Comparison of ENCODE assay signal across 14 cellular contexts in the genomic region with DNA sequence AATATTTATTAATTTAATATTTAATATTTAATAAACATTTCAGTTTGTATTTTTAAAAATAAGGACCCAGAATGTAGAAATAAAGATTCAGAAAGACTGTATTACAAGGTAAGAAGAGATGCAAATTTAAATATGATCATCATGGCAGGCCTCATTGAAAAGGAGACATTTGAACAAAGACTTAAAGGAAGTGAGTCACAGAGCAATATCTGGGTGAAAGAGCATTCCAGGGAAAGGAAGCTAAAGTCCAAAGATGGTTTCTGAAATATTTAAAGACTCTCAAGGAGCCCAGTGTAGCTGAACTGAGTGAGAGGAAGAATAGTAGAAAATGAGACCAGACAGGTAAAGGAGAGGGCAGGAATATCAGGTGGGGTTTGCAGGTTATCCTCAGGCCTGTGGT. TPM values are rescaled to one million over a fixed set of nuclear protein-coding genes. Genes with fewer than 3 reads are reported as not detected.
DNase-seq lines count a peak whose midpoint lies in the region; ATAC-seq and TF ChIP-seq lines count a peak whose summit lies in the region.
"Had no signal": no experiment of that assay in that cellular context is flagged by ENCODE, and none has a peak within 500 bp of the region (broad histone marks: within the 10 kb centered on the region; RNA-seq: fewer than 3 reads in every experiment).

No MANE protein-coding gene starts in this region.

- peak overlapping the region; percentile 61 for H3K4me2 ChIP-seq in osteoblast (ENCODE audit: insufficient read depth, low read length)
- H3K4me2 ChIP-seq: GM23338 had no signal

- no peaks in the 10 kb centered on the region for H3K9me3 ChIP-seq in RWPE2 (ENCODE audit: severe bottlenecking)
- H3K9me3 ChIP-seq in esophagus muscularis mucosa: no peaks in the 10 kb centered on the region
- H3K9me3 ChIP-seq in osteoblast (ENCODE audit: low read depth, low read length): no peaks in the 10 kb centered on the region
- H3K9me3 ChIP-seq: prostate gland had no signal

- DNase-seq in EL (peak; percentile 69), RWPE2 (ENCODE audit: low spot score) (no peak), esophagus muscularis mucosa (ENCODE audit: extremely low spot score) (peak; percentile 29), osteoblast (ENCODE audit: insufficient read length, low spot score, missing footprints) (no peak), sciatic nerve (ENCODE audit: low spot score) (no peak)
- DNase-seq in stimulated activated CD8-positive, alpha-beta memory T cell treated with anti-CD3 and anti-CD28 coated beads, Interleukin-4, amount 100 ng/mL, for 48 hours: no peak
- DNase-seq: activated naive CD8-positive, alpha-beta T cell treated with anti-CD3 and anti-CD28 coated beads for 36 hours; NCI-H1105 treated with DMSO at 0.1 percent for 48 hours; NCI-H526 treated with DMSO at 0.1 percent for 48 hours; SHP77 treated with DMSO at 0.1 percent for 48 hours had no signal

- no peak for TF ChIP-seq EP300 in esophagus muscularis mucosa (IDR thresholded peaks at IDR 0.05)

- no peaks in the 10 kb centered on the region for H3K79me2 ChIP-seq in osteoblast (ENCODE audit: insufficient read depth, low read length)

- TF ChIP-seq CTCF in RWPE2 (IDR thresholded peaks at IDR 0.05; ENCODE audit: poor library complexity, severe bottlenecking) (no peak), esophagus muscularis mucosa (IDR thresholded peaks at IDR 0.05) (no peak), osteoblast (IDR thresholded peaks at IDR 0.05; ENCODE audit: extremely low read depth, low read depth, low read length) (no peak)

- H3K27ac ChIP-seq in RWPE2 (ENCODE audit: poor library complexity, severe bottlenecking) (peak overlapping the region; percentile 16), esophagus muscularis mucosa (replicated peaks in 1 of 4) (no peak overlapping the region), osteoblast (ENCODE audit: low read depth, low read length) (peak overlapping the region; percentile 55)
- H3K27ac ChIP-seq: prostate gland had no signal

- ATAC-seq in RWPE2 (ENCODE audit: low read depth) (peak; percentile 70), sciatic nerve (no peak), HG03432 (IDR thresholded peaks at IDR 0.05; ENCODE audit: unreplicated experiment) (no peak), GM19023 (IDR thresholded peaks at IDR 0.05; ENCODE audit: unreplicated experiment) (no peak)
- ATAC-seq: GM23338 had no signal

- H3K36me3 ChIP-seq in RWPE2 (ENCODE audit: low read depth): no peaks in the 10 kb centered on the region
- no peaks in the 10 kb centered on the region for H3K36me3 ChIP-seq in esophagus muscularis mucosa
- H3K36me3 ChIP-seq in osteoblast (ENCODE audit: insufficient read depth, low read length): no peaks in the 10 kb centered on the region
- H3K36me3 ChIP-seq: prostate gland had no signal

- no peak overlapping the region for H3K4me3 ChIP-seq in RWPE2 (ENCODE audit: severe bottlenecking)
- H3K4me3 ChIP-seq in esophagus muscularis mucosa: no peak overlapping the region
- H3K4me3 ChIP-seq in osteoblast (ENCODE audit: insufficient read depth, low read length): no peak overlapping the region
- H3K4me3 ChIP-seq: GM23338, prostate gland had no signal

- no peaks in the 10 kb centered on the region for H4K20me1 ChIP-seq in osteoblast (ENCODE audit: insufficient read depth, low read length)

- H3K27me3 ChIP-seq in RWPE2 (ENCODE audit: insufficient read depth, poor library complexity, severe bottlenecking) (no peaks in the 10 kb centered on the region), esophagus muscularis mucosa (no peaks in the 10 kb centered on the region), osteoblast (ENCODE audit: insufficient read depth, low read length) (no peaks in the 10 kb centered on the region)

- H3K4me1 ChIP-seq in RWPE2 (ENCODE audit: insufficient read depth, poor library complexity, severe bottlenecking): peaks cover 9% of the 10 kb centered on the region
- no peaks in the 10 kb centered on the region for H3K4me1 ChIP-seq in esophagus muscularis mucosa
- peaks cover 10% of the 10 kb centered on the region for H3K4me1 ChIP-seq in osteoblast (ENCODE audit: insufficient read depth, low read length)
- H3K4me1 ChIP-seq: prostate gland had no signal

- peak overlapping the region; percentile 90 for H2AFZ ChIP-seq in osteoblast (ENCODE audit: low read length)
- H2AFZ ChIP-seq: GM23338 had no signal

- intact Hi-C loops in esophagus muscularis mucosa (cut with DNase I) (no loop called here), sciatic nerve (cut with DNase I) (no loop called here)

- no peak for TF ChIP-seq POLR2A in esophagus muscularis mucosa (IDR thresholded peaks at IDR 0.05; ENCODE audit: low read depth)

RNA-seq across cellular contexts. Expression of gene SCYGR4, which starts 5.9 kb away (rescaled TPM):
- total RNA-seq in esophagus muscularis mucosa (not detected), osteoblast (not detected in 2 replicates), sciatic nerve (not detected)
- total RNA-seq: activated naive CD8-positive, alpha-beta T cell treated with anti-CD3 and anti-CD28 coated beads for 36 hours; GM23338; prostate gland had no signal

RNA-seq across cellular contexts. Expression of gene SCYGR3, which starts 8.6 kb away (rescaled TPM):
- total RNA-seq in esophagus muscularis mucosa (not detected), osteoblast (not detected in 2 replicates), sciatic nerve (not detected)
- total RNA-seq: activated naive CD8-positive, alpha-beta T cell treated with anti-CD3 and anti-CD28 coated beads for 36 hours; GM23338; prostate gland had no signal

RNA-seq across cellular contexts. Expression of gene SCYGR2, which starts 24.5 kb away (rescaled TPM):
- total RNA-seq in esophagus muscularis mucosa (not detected), osteoblast (not detected in 2 replicates), sciatic nerve (not detected)
- total RNA-seq: activated naive CD8-positive, alpha-beta T cell treated with anti-CD3 and anti-CD28 coated beads for 36 hours; GM23338; prostate gland had no signal

RNA-seq across cellular contexts. Expression of gene SCYGR5, which starts 43.4 kb away (rescaled TPM):
- total RNA-seq in esophagus muscularis mucosa (not detected), osteoblast (not detected in 2 replicates), sciatic nerve (not detected)
- total RNA-seq: activated naive CD8-positive, alpha-beta T cell treated with anti-CD3 and anti-CD28 coated beads for 36 hours; GM23338; prostate gland had no signal

Comparison
In these comparisons a context has a peak if more than half of its experiments do, and no peak if none do; other contexts are left out.
1. DNase-seq: peak in EL (single experiment) and esophagus muscularis mucosa (single experiment); none in RWPE2 (single experiment), osteoblast (single experiment), sciatic nerve (single experiment) and stimulated activated CD8-positive, alpha-beta memory T cell treated with anti-CD3 and anti-CD28 coated beads, Interleukin-4, amount 100 ng/mL, for 48 hours (single experiment).
2. H3K27ac ChIP-seq: peak in RWPE2 (single experiment) and osteoblast (single experiment); none in esophagus muscularis mucosa (0 of 4).